9 cellular contexts compared by ENCODE assay signal in the genomic region with DNA sequence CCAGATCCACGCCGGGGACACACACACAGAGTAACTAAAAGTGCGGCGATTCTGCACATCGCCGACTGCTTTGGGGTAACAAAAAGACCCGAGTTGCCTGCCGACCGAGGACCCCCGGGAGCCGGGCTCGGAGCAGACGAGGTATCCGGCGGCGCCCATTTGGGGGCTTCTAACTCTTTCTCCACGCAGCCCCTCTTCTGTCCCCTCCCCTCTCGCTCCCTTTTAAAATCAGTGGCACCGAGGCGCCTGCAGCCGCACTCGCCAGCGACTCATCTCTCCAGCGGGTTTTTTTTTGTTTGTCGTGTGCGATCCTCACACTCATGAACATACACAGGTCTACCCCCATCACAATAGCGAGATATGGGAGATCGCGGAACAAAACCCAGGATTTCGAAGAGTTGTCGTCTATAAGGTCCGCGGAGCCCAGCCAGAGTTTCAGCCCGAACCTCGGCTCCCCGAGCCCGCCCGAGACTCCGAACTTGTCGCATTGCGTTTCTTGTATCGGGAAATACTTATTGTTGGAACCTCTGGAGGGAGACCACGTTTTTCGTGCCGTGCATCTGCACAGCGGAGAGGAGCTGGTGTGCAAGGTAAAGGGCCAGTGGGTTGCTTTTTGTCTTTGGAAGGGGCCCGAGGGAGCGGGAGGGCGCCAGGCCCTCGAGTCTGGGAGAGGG. TPM values are rescaled to one million over a fixed set of nuclear protein-coding genes. Genes with fewer than 3 reads are reported as not detected.
DNase-seq lines count a peak whose midpoint lies in the region; ATAC-seq and TF ChIP-seq lines count a peak whose summit lies in the region.
"Had no signal": no experiment of that assay in that cellular context is flagged by ENCODE, and none has a peak within 500 bp of the region (broad histone marks: within the 10 kb centered on the region; RNA-seq: fewer than 3 reads in every experiment).

No MANE protein-coding gene starts in this region.

- peaks cover 14% of the 10 kb centered on the region for H3K36me3 ChIP-seq in NT2/D1 (ENCODE audit: insufficient read depth, insufficient read length, low read length)
- H3K36me3 ChIP-seq in adrenal gland (replicated peaks in 1 of 2) = peaks cover 0 to 6% of the 10 kb centered on the region in 2 donors
- H3K36me3 ChIP-seq in iPS-15b (ENCODE audit: control insufficient read depth, insufficient read depth, low read length) = no peaks in the 10 kb centered on the region
- H3K36me3 ChIP-seq in smooth muscle cell (ENCODE audit: low read depth) = no peaks in the 10 kb centered on the region

- H2AFZ ChIP-seq in smooth muscle cell (ENCODE audit: low read depth) = peak overlapping the region; percentile 86

- peak overlapping the region; percentile 85 for H3K4me3 ChIP-seq in NT2/D1 (ENCODE audit: insufficient read length, low read depth)
- H3K4me3 ChIP-seq in adrenal gland = peak overlapping the region; percentile 9 to 89 (median 48)
- peak overlapping the region; percentile 82 for H3K4me3 ChIP-seq in iPS-15b (ENCODE audit: low read depth, low read length)
- H3K4me3 ChIP-seq in smooth muscle cell = peak overlapping the region; percentile 79

- WGBS in adrenal gland, 4 donors = 0 to 2% (median 1%) methylated on average over 40 to 50 of the region's 50 CpGs
- under 1% methylated on average over 50 of the region's 50 CpGs for WGBS in smooth muscle cell (ENCODE audit: low lambda C conversion rate)

- TF ChIP-seq POLR2A in adrenal gland (IDR thresholded peaks at IDR 0.05) = peak in 1 of 2 donors; percentile 34

- H3K4me1 ChIP-seq in NT2/D1 (ENCODE audit: insufficient read depth, insufficient read length) = peaks cover 3% of the 10 kb centered on the region
- peaks cover 32 to 51% of the 10 kb centered on the region in 2 donors for H3K4me1 ChIP-seq in adrenal gland (replicated peaks in 1 of 2)
- H3K4me1 ChIP-seq in iPS-15b (ENCODE audit: control insufficient read depth, insufficient read depth, low read length) = peaks cover 21% of the 10 kb centered on the region
- H3K4me1 ChIP-seq in smooth muscle cell (ENCODE audit: low read depth) = peaks cover 26% of the 10 kb centered on the region

- peak overlapping the region; percentile 92 for H3K9ac ChIP-seq in NT2/D1 (ENCODE audit: insufficient read length, low read depth)
- peak overlapping the region; percentile 60 for H3K9ac ChIP-seq in iPS-15b (ENCODE audit: low read depth, low read length)
- peak overlapping the region; percentile 61 for H3K9ac ChIP-seq in smooth muscle cell (ENCODE audit: low read depth)

- intact Hi-C loops in adrenal gland (cut with DNase I) = loop anchor here (10.0 kb wide), 2 partner anchors 243 to 853 kb away; no protein-coding TSS in a partner anchor

- H3K27ac ChIP-seq in adrenal gland = peak overlapping the region; percentile 68 to 98 (median 91)
- H3K27ac ChIP-seq in smooth muscle cell (ENCODE audit: low read depth) = peak overlapping the region; percentile 70
- H3K27ac ChIP-seq: 22Rv1 had no signal

- H3K9me3 ChIP-seq in NT2/D1 (ENCODE audit: insufficient read depth, low read length) (no peaks in the 10 kb centered on the region), adrenal gland (replicated peaks in 1 of 3) (no peaks in the 10 kb centered on the region), iPS-15b (ENCODE audit: control insufficient read depth, insufficient read depth, low read length) (no peaks in the 10 kb centered on the region), smooth muscle cell (replicated peaks; ENCODE audit: low read depth) (no peaks in the 10 kb centered on the region)

- no peak for ATAC-seq in GM19328 (IDR thresholded peaks at IDR 0.05; ENCODE audit: unreplicated experiment)

- H4K20me1 ChIP-seq in smooth muscle cell (ENCODE audit: low read depth) = peaks cover 49% of the 10 kb centered on the region

- H3K4me2 ChIP-seq in smooth muscle cell = peak overlapping the region; percentile 94

- no peak for TF ChIP-seq CTCF in adrenal gland (IDR thresholded peaks at IDR 0.05)
- peak; percentile 2 for TF ChIP-seq CTCF in smooth muscle cell (IDR thresholded peaks at IDR 0.05; ENCODE audit: borderline replicate concordance, insufficient read depth, poor library complexity, severe bottlenecking)

- no peaks in the 10 kb centered on the region for H3K27me3 ChIP-seq in NT2/D1 (ENCODE audit: insufficient read depth, insufficient read length)
- H3K27me3 ChIP-seq in adrenal gland = no peaks in the 10 kb centered on the region
- H3K27me3 ChIP-seq in iPS-15b (ENCODE audit: control insufficient read depth, insufficient read depth, low read length) = peaks cover 19% of the 10 kb centered on the region
- no peaks in the 10 kb centered on the region for H3K27me3 ChIP-seq in smooth muscle cell (ENCODE audit: low read depth)

- H3K79me2 ChIP-seq in smooth muscle cell (ENCODE audit: low read depth) = peaks cover 48% of the 10 kb centered on the region

- DNase-seq in DMS 273 (lab: John Stamatoyannopoulos, UW; ENCODE audit: unreplicated experiment) = peak; percentile 61
- no peak for DNase-seq in DMS 273 treated with DMSO at 0.1 percent for 48 hours (lab: John Stamatoyannopoulos, UW)
- DNase-seq in NT2/D1 (ENCODE audit: low read depth, low spot score) = no peak
- DNase-seq in adrenal gland = peak in 4 of 7 donors; percentile 35 to 60 (median 51)
- no peak for DNase-seq in smooth muscle cell (lab: John Stamatoyannopoulos, UW; ENCODE audit: unreplicated experiment)
- no peak for DNase-seq in GOT3 (lab: John Stamatoyannopoulos, UW)

- H3F3A ChIP-seq in smooth muscle cell (ENCODE audit: low read depth) = peaks cover 30% of the 10 kb centered on the region

RNA-seq across cellular contexts. Expression of a gene that starts 1.4 kb away (rescaled TPM):
- total RNA-seq in adrenal gland (100 to 1,000 TPM in 5 of 8 donors, 10 to 100 TPM in 3; 35.5 to 263 (median 112) TPM), smooth muscle cell (31.5 and 47.0 TPM in 2 replicates)
- polyA plus RNA-seq in adrenal gland (100 to 1,000 TPM in 2 of 3 donors, 10 to 100 TPM in 1; 37.9 to 130 (median 117) TPM), smooth muscle cell (26.0 and 31.1 TPM in 2 replicates)

Comparison
In these comparisons a context has a peak if more than half of its experiments do, and no peak if none do; other contexts are left out.
1. DNase-seq: peak in DMS 273 (single experiment) and adrenal gland (4 of 7); none in DMS 273 treated with DMSO at 0.1 percent for 48 hours (single experiment), NT2/D1 (single experiment), smooth muscle cell (single experiment) and GOT3 (single experiment).
2. Peak in every context shown above with its lines, with median percentiles within 50 percentile points of each other: H3K4me3 ChIP-seq and H3K9ac ChIP-seq.